Comparison of ENCODE assay signal across 9 cellular contexts in genomic region chr18:30674619-30675018, GRCh38.
"Had no signal": no experiment of that assay in that cellular context is flagged by ENCODE, and none has a peak within 500 bp of the region (broad histone marks: within the 10 kb centered on the region; RNA-seq: fewer than 3 reads in every experiment).

No MANE protein-coding gene starts in this region.

- DNase-seq: GM23248, GOT3, H9, HCEC 1CT, IMR-90, KBM-7 had no signal

- H2AFZ ChIP-seq: GM23248 had no signal

- H3K27ac Mint-ChIP-seq: H9 had no signal

- H3K4me1 Mint-ChIP-seq: H9 had no signal

- H3K4me3 Mint-ChIP-seq: H9 had no signal

- H3K9ac ChIP-seq: GM23248, KMS-11 had no signal

- FAIRE-seq: H54 had no signal

- H3K27ac ChIP-seq: GM23248, HL-60, KMS-11 had no signal

- H3K4me2 ChIP-seq: KMS-11 had no signal

- H3K4me3 ChIP-seq: GM23248 had no signal
